In the genomic region with DNA sequence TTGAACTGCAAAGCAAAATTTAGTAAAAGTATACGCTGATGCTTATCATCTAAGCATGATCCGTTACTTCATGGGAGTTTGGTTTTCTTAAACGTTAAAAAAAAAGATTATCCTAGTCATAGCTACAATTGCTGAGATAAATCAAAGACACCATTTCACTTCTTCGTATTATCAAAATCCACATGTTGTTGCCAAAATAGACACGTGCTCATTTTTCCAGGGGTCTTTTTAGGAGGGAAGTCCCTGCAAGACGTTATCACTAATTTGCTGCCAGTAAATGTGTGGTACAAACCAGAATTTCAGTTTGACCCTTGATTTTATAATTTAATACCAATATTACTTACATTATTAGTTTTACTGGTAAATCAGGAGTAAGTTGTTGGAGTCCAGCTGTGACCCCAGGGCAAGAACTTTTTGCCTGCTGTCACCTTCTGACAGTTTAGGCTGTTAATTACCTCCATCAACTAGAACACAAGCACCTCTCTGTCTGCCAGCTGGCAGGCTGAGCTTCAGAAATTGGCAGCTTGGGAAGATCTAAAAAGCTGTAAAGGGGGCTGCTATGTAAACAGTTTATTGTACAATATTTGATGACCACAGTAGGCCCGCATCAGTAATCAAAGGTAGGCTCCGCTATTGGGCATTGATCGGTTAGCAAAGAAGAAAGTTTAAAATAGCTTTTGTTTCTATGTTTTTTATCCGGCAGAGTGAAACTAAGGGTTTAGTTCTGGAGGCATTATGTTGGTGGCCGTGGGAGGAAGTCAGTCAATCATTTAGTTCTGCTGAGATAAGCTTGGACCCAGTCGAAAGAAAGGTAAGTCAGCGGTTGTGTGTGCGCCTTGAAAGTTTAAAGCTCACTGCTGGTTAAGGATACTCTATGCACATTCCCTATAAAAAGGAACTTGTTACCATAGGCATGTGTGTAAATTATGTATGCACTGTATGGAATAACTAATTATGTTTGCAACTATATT, we compare ENCODE assay signal across 26 cellular contexts.
A peak's percentile ranks its signal among the peaks of the same experiment; 100 is the strongest.
DNase-seq lines count a peak whose midpoint lies in the region; ATAC-seq, FAIRE-seq and TF ChIP-seq lines count a peak whose summit lies in the region.
"Had no signal": no experiment of that assay in that cellular context is flagged by ENCODE, and none has a peak within 500 bp of the region (broad histone marks: within the 10 kb centered on the region; RNA-seq: fewer than 3 reads in every experiment).

No MANE protein-coding gene starts in this region.

- FAIRE-seq in K562 (lab: Jason Lieb, UNC): no peak
- FAIRE-seq: A549, endothelial cell of umbilical vein had no signal

- in situ Hi-C loops in K562 (cut with MboI) (no loop called here), ACHN (cut with HindIII; ENCODE audit: low pct_ligation_motif_present, low pct_unique_long_range_greater_than_20kb, low sequenced_read_pairs) (no loop called here)

- H3K27me3 Mint-ChIP-seq in nephron (ENCODE audit: low read depth): peaks cover 7% of the 10 kb centered on the region
- H3K27me3 Mint-ChIP-seq in activated CD4-positive, alpha-beta T cell treated with anti-CD3 and anti-CD28 coated beads, Interleukin-2, amount 10 ng/mL, durations not matched to agents 7 days and 5 days: peaks cover 7% of the 10 kb centered on the region

- H3K9ac ChIP-seq in K562 (ENCODE audit: insufficient read depth in 1 of 2, low read depth in 2 of 2, low read length in 2 of 2): no peak overlapping the region
- H3K9ac ChIP-seq: parathyroid adenoma had no signal

- TF ChIP-seq POLR2A in K562 (conservative IDR thresholded peaks at IDR 0.05): no peak

- no peaks in the 10 kb centered on the region for H3K36me3 Mint-ChIP-seq in nephron (ENCODE audit: low read depth)
- H3K36me3 Mint-ChIP-seq in activated CD4-positive, alpha-beta T cell treated with anti-CD3 and anti-CD28 coated beads, Interleukin-2, amount 10 ng/mL, durations not matched to agents 7 days and 5 days (ENCODE audit: low read depth): no peaks in the 10 kb centered on the region
- H3K36me3 Mint-ChIP-seq: activated naive CD4-positive, alpha-beta T cell treated with anti-CD3 and anti-CD28 coated beads, Interleukin-2, amount 50 U/mL, for 72 hours; CD8-positive, alpha-beta T cell had no signal

- H3K27ac ChIP-seq in K562 (ENCODE audit: extremely low read depth, low read depth, low read length) (no peak overlapping the region), upper lobe of right lung (no peak overlapping the region)
- H3K27ac ChIP-seq: A549, breast epithelium, gastrocnemius medialis, parathyroid adenoma, spleen had no signal

- CTCF ChIA-PET in K562 (lab: Yijun Ruan, JAX; ENCODE audit: low intra/inter-chr PET ratio): no interaction called here
- CTCF ChIA-PET in activated CD4-positive, alpha-beta T cell treated with anti-CD3 and anti-CD28 coated beads, Interleukin-2, amount 10 ng/mL, durations not matched to agents 7 days and 5 days (lab: Charles Lee): no interaction called here

- no peaks in the 10 kb centered on the region for H3K27me3 ChIP-seq in K562 (ENCODE audit: control insufficient read depth in 2 of 2, insufficient read depth in 2 of 2, low read length in 2 of 2)
- H3K27me3 ChIP-seq in upper lobe of right lung: no peaks in the 10 kb centered on the region
- H3K27me3 ChIP-seq: breast epithelium, gastrocnemius medialis had no signal

- DNase-seq in NCI-H82 (lab: John Stamatoyannopoulos, UW): peak; percentile 35
- no peak for DNase-seq in NCI-H82 treated with DMSO at 0.1 percent for 48 hours (lab: John Stamatoyannopoulos, UW; ENCODE audit: unreplicated experiment)
- peak; percentile 7 for DNase-seq in NCI-H146 treated with DMSO at 0.1 percent for 48 hours (lab: John Stamatoyannopoulos, UW; ENCODE audit: unreplicated experiment)
- no peak for DNase-seq in K562 (ENCODE audit: extremely low read depth in 1 of 4, low spot score in 3 of 4)
- DNase-seq in ACHN: no peak
- DNase-seq in upper lobe of right lung: no peak
- no peak for DNase-seq in activated CD4-positive, alpha-beta T cell treated with anti-CD3 and anti-CD28 coated beads, Interleukin-2, amount 10 ng/mL, durations not matched to agents 7 days and 5 days
- DNase-seq: activated CD4-positive, alpha-beta T cell treated with anti-CD3 and anti-CD28 coated beads for 1 hour; CD8-positive, alpha-beta T cell; gastrocnemius medialis; MV-4-11; NCI-H2029 treated with DMSO at 0.1 percent for 48 hours; NCI-H2227 treated with DMSO at 0.1 percent for 48 hours; PC-3; retina; spleen; stimulated activated CD4-positive, alpha-beta T cell treated with anti-CD3 and anti-CD28 coated beads, Interleukin-2, amount 100 ng/mL, for 24 hours; T-helper 17 cell had no signal

- no peaks in the 10 kb centered on the region for H3K79me2 ChIP-seq in K562 (ENCODE audit: control insufficient read depth, insufficient read depth, low read length)
- H3K79me2 ChIP-seq: parathyroid adenoma had no signal

- no peak for TF ChIP-seq EP300 in K562 (IDR thresholded peaks at IDR 0.05; ENCODE audit: low read length)

- H3K9me3 Mint-ChIP-seq in nephron: no peaks in the 10 kb centered on the region
- H3K9me3 Mint-ChIP-seq in activated CD4-positive, alpha-beta T cell treated with anti-CD3 and anti-CD28 coated beads, Interleukin-2, amount 10 ng/mL, durations not matched to agents 7 days and 5 days: no peaks in the 10 kb centered on the region
- H3K9me3 Mint-ChIP-seq: activated naive CD4-positive, alpha-beta T cell treated with anti-CD3 and anti-CD28 coated beads, Interleukin-2, amount 50 U/mL, for 72 hours; CD8-positive, alpha-beta T cell had no signal

- H3K9me3 ChIP-seq in K562 (replicated peaks; ENCODE audit: control insufficient read depth, insufficient read depth, low read depth, low read length) (no peaks in the 10 kb centered on the region), upper lobe of right lung (no peaks in the 10 kb centered on the region)
- H3K9me3 ChIP-seq: A549, breast epithelium, gastrocnemius medialis had no signal

- intact Hi-C loops in K562 (cut with micrococcal nuclease): no loop called here
- intact Hi-C loops in upper lobe of right lung (cut with DNase I): no loop called here

- TF ChIP-seq CTCF in K562 (IDR thresholded peaks at IDR 0.05 in 2 of 3, conservative IDR thresholded peaks at IDR 0.05 in 1 of 3; ENCODE audit: insufficient read depth in 2 of 3, low read depth in 1 of 3, low read length in 3 of 3) (no peak), nephron (IDR thresholded peaks at IDR 0.05; ENCODE audit: unreplicated experiment in 3 of 3) (no peak), upper lobe of right lung (IDR thresholded peaks at IDR 0.05) (no peak)

- H3K4me3 ChIP-seq in K562 (no peak overlapping the region), upper lobe of right lung (no peak overlapping the region)
- H3K4me3 ChIP-seq: A549, breast epithelium, gastrocnemius medialis, lung, spleen had no signal

- no peak overlapping the region for H3K4me2 ChIP-seq in K562 (ENCODE audit: insufficient read depth, low read length)
- H3K4me2 ChIP-seq: A549 had no signal

- POLR2A ChIA-PET in K562 (lab: Yijun Ruan, JAX): no interaction called here
- POLR2A ChIA-PET in activated CD4-positive, alpha-beta T cell treated with anti-CD3 and anti-CD28 coated beads, Interleukin-2, amount 10 ng/mL, durations not matched to agents 7 days and 5 days (lab: Charles Lee): no interaction called here

- WGBS in K562 (ENCODE audit: insufficient coverage, low coverage, missing lambda C conversion rate): 15% methylated on average over 14 of the region's 14 CpGs

- H3K36me3 ChIP-seq in K562 (ENCODE audit: control insufficient read depth, insufficient read depth, low read length) (no peaks in the 10 kb centered on the region), upper lobe of right lung (no peaks in the 10 kb centered on the region)
- H3K36me3 ChIP-seq: breast epithelium, gastrocnemius medialis, spleen had no signal

- H2AFZ ChIP-seq in K562 (ENCODE audit: low read depth, low read length): no peak overlapping the region
- H2AFZ ChIP-seq: parathyroid adenoma had no signal

- H3K4me1 ChIP-seq in K562 (replicated peaks in 1 of 2; ENCODE audit: control insufficient read depth in 2 of 2, insufficient read depth in 2 of 2, low read length in 2 of 2): no peaks in the 10 kb centered on the region; a peak in 1 of 5 replicates
- no peaks in the 10 kb centered on the region for H3K4me1 ChIP-seq in upper lobe of right lung
- H3K4me1 ChIP-seq: A549, breast epithelium, gastrocnemius medialis, parathyroid adenoma, spleen had no signal

- H3K27ac Mint-ChIP-seq in nephron: peak overlapping the region in 1 of 3 experiments; percentile 19
- H3K27ac Mint-ChIP-seq in activated CD4-positive, alpha-beta T cell treated with anti-CD3 and anti-CD28 coated beads, Interleukin-2, amount 10 ng/mL, durations not matched to agents 7 days and 5 days: no peak overlapping the region
- H3K27ac Mint-ChIP-seq: activated naive CD4-positive, alpha-beta T cell treated with anti-CD3 and anti-CD28 coated beads, Interleukin-2, amount 50 U/mL, for 72 hours; CD8-positive, alpha-beta T cell; stimulated activated naive CD8-positive, alpha-beta T cell treated with anti-CD3 and anti-CD28 coated beads, Interleukin-15, Interleukin-2, amounts not matched to agents 100 ng/mL and 50 ng/mL, for 24 hours; T-helper 17 cell had no signal

- H3K4me3 Mint-ChIP-seq in nephron: peak overlapping the region; percentile 2 to 22 (median 15)
- no peak overlapping the region for H3K4me3 Mint-ChIP-seq in activated CD4-positive, alpha-beta T cell treated with anti-CD3 and anti-CD28 coated beads, Interleukin-2, amount 10 ng/mL, durations not matched to agents 7 days and 5 days
- H3K4me3 Mint-ChIP-seq: CD8-positive, alpha-beta T cell; stimulated activated naive CD8-positive, alpha-beta T cell treated with anti-CD3 and anti-CD28 coated beads, Interleukin-15, Interleukin-2, amounts not matched to agents 100 ng/mL and 50 ng/mL, for 24 hours; T-helper 17 cell had no signal

- no peaks in the 10 kb centered on the region for H3K9me1 ChIP-seq in K562 (ENCODE audit: control insufficient read depth, insufficient read depth, low read length)

- H3K4me1 Mint-ChIP-seq in nephron: peaks cover 6% of the 10 kb centered on the region
- H3K4me1 Mint-ChIP-seq in activated CD4-positive, alpha-beta T cell treated with anti-CD3 and anti-CD28 coated beads, Interleukin-2, amount 10 ng/mL, durations not matched to agents 7 days and 5 days: no peaks in the 10 kb centered on the region

- ATAC-seq in K562 (no peak), upper lobe of right lung (no peak)
- ATAC-seq: A549; activated naive CD4-positive, alpha-beta T cell treated with anti-CD3 and anti-CD28 coated beads, Interleukin-2, amount 50 U/mL, for 72 hours; CD8-positive, alpha-beta T cell; gastrocnemius medialis; PC-3; T-helper 17 cell had no signal

- BruUV-seq in K562 (replicated peaks; lab: Mats Ljungman, UMichigan): no TSS peak

- no peaks in the 10 kb centered on the region for H4K20me1 ChIP-seq in K562 (replicated peaks; ENCODE audit: control insufficient read depth, insufficient read depth, low read length)

- no peak for TF ChIP-seq RAD21 in K562 (CRISPR knock-in tag; conservative IDR thresholded peaks at IDR 0.05 in 1 of 2, IDR thresholded peaks at IDR 0.05 in 1 of 2)

TF ChIP-seq in K562, 482 proteins besides CTCF, POLR2A, EP300 and RAD21 (continues in another document):
- TF ChIP-seq TCF7 (IDR thresholded peaks at IDR 0.05; ENCODE audit: borderline replicate concordance): no peak

Comparison
In these comparisons a context has a peak if more than half of its experiments do, and no peak if none do; other contexts are left out.
1. DNase-seq: peak in NCI-H82 (single experiment) and NCI-H146 treated with DMSO at 0.1 percent for 48 hours (single experiment); none in NCI-H82 treated with DMSO at 0.1 percent for 48 hours (single experiment), K562 (0 of 4), ACHN (single experiment), upper lobe of right lung (single experiment) and activated CD4-positive, alpha-beta T cell treated with anti-CD3 and anti-CD28 coated beads, Interleukin-2, amount 10 ng/mL, durations not matched to agents 7 days and 5 days (single experiment).